11 cellular contexts compared by ENCODE assay signal in the genomic region with DNA sequence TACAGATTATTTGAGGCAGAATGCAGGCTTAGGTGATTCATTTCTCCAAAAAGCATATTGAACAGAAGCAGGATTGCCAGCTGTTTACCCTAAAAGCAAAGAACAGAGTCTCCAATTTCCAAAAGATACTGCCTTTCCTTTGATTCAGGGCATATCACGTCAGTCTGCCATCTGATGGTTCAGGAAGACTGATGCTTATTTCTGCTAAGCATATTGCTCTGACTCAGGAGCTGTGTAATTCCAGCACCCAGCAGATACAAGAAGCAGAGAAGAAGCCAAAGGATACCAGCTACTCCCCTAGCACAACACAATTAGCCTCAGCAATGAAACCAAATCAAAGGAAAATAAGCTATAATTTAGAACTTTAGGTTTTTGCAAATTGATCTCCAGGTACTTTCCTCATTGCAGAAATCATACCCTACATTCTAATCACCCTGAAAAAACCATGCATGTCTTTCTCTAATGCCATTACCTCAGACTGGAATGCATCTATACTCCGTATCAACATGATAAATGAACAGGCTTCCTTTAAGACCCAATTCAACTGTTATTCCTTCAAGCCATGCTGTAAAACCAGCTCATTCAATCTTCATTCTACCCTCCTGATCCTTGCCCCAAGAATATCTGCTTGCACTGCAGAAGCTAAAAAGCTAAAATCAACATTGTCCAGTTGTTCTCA. TPM values are rescaled to one million over a fixed set of nuclear protein-coding genes. Genes with fewer than 3 reads are reported as not detected.
DNase-seq lines count a peak whose midpoint lies in the region; ATAC-seq, FAIRE-seq and TF ChIP-seq lines count a peak whose summit lies in the region.
"Had no signal": no experiment of that assay in that cellular context is flagged by ENCODE, and none has a peak within 500 bp of the region (broad histone marks: within the 10 kb centered on the region; RNA-seq: fewer than 3 reads in every experiment).

No MANE protein-coding gene starts in this region.

- no peaks in the 10 kb centered on the region for H3K27me3 ChIP-seq in BLaER1 treated with 17β-estradiol and CSF1 and Interleukin-3, amounts not matched to agents 10 nM and 100 nM
- H3K27me3 ChIP-seq in GM12878 (replicated peaks in 1 of 2; ENCODE audit: control insufficient read depth in 2 of 2, insufficient read depth in 2 of 2, low read length in 1 of 2) (no peaks in the 10 kb centered on the region), BE2C (no peaks in the 10 kb centered on the region)

- H3K27ac ChIP-seq in BLaER1 treated with 17β-estradiol and CSF1 and Interleukin-3, amounts not matched to agents 10 nM and 100 nM, result peak overlapping the region in 8 of 11 experiments; percentile 2 to 43 (median 12); a peak in 10 of 22 replicates
- H3K27ac ChIP-seq in HEK293 (ENCODE audit: extremely low read depth, low read depth, low read length) (no peak overlapping the region), GM12878 (ENCODE audit: control insufficient read depth, insufficient read depth) (peak overlapping the region; percentile 35), mesodermal cell (ENCODE audit: low read depth, low read length, severe bottlenecking) (peak overlapping the region; percentile 56)

- peaks cover 4 to 100% (median 49%) of the 10 kb centered on the region in 11 experiments; a peak in 20 of 22 replicates for H4K20me1 ChIP-seq in BLaER1 treated with 17β-estradiol and CSF1 and Interleukin-3, amounts not matched to agents 10 nM and 100 nM
- no peaks in the 10 kb centered on the region for H4K20me1 ChIP-seq in GM12878 (ENCODE audit: control insufficient read depth, insufficient read depth)

- peaks cover 7 to 62% (median 29%) of the 10 kb centered on the region in 11 experiments; a peak in 19 of 22 replicates for H3K36me3 ChIP-seq in BLaER1 treated with 17β-estradiol and CSF1 and Interleukin-3, amounts not matched to agents 10 nM and 100 nM
- H3K36me3 ChIP-seq in HEK293 (ENCODE audit: control insufficient read depth in 2 of 2, insufficient read depth in 1 of 2, low read length in 2 of 2), result no peaks in the 10 kb centered on the region
- no peaks in the 10 kb centered on the region; a peak in 1 of 4 replicates for H3K36me3 ChIP-seq in GM12878 (ENCODE audit: control insufficient read depth in 2 of 2, insufficient read depth in 2 of 2, low read length in 1 of 2)
- H3K36me3 ChIP-seq in mesodermal cell (ENCODE audit: control insufficient read depth, insufficient read depth, low read length), result no peaks in the 10 kb centered on the region
- no peaks in the 10 kb centered on the region for H3K36me3 ChIP-seq in BE2C
- H3K36me3 ChIP-seq: HAP-1 had no signal

- peak overlapping the region in 7 of 11 experiments; percentile 8 to 45 (median 30); a peak in 11 of 22 replicates for H3K9ac ChIP-seq in BLaER1 treated with 17β-estradiol and CSF1 and Interleukin-3, amounts not matched to agents 10 nM and 100 nM
- no peak overlapping the region for H3K9ac ChIP-seq in GM12878 (ENCODE audit: control insufficient read depth, insufficient read depth, low read length)

- H3K9me3 ChIP-seq in BLaER1 treated with 17β-estradiol and CSF1 and Interleukin-3, amounts not matched to agents 10 nM and 100 nM (replicated peaks in 1 of 11), result peaks cover 0 to 14% (median 0%) of the 10 kb centered on the region in 11 experiments; a peak in 10 of 22 replicates
- no peaks in the 10 kb centered on the region for H3K9me3 ChIP-seq in HEK293 (ENCODE audit: control insufficient read depth, insufficient read depth, low read depth, low read length)
- H3K9me3 ChIP-seq in GM12878 (replicated peaks; ENCODE audit: control insufficient read depth, insufficient read depth, low read length), result no peaks in the 10 kb centered on the region
- no peaks in the 10 kb centered on the region for H3K9me3 ChIP-seq in mesodermal cell (ENCODE audit: control insufficient read depth, low read length)
- no peaks in the 10 kb centered on the region for H3K9me3 ChIP-seq in BE2C
- H3K9me3 ChIP-seq: HAP-1 had no signal

- RAD21 ChIA-PET in GM12878 (lab: Charles Lee; ENCODE audit: unreplicated experiment), result interaction anchor here (0.8 to 1.8 kb wide), 7 partner anchors 23 to 80 kb away, joined by 3 to 7 read pairs (median 5); no protein-coding TSS in a partner anchor

- no peak for FAIRE-seq in GM12878 (lab: Jason Lieb, UNC)

- POLR2A ChIA-PET in HEK293 (lab: Yijun Ruan, JAX), result interaction anchor here (0.5 kb wide), 1 partner anchor 45 kb away, joined by 3 read pairs; no protein-coding TSS in a partner anchor
- POLR2A ChIA-PET in GM12878 (lab: Charles Lee), result interaction anchor here (0.7 to 2.1 kb wide), 8 partner anchors 9 to 65 kb away, joined by 3 to 9 read pairs (median 3); no protein-coding TSS in a partner anchor

- no peak overlapping the region for H2AFZ ChIP-seq in GM12878 (ENCODE audit: control insufficient read depth, low read depth, low read length)

- in situ Hi-C loops in GM12878 (cut with MboI), result no loop called here

- DNase-seq in GM12878 (ENCODE audit: low read depth, low spot score), result no peak
- no peak for DNase-seq in BE2C
- no peak for DNase-seq in amniotic stem cell (lab: John Stamatoyannopoulos, UW)
- no peak for DNase-seq in NCI-H1417 treated with DMSO at 0.1 percent for 48 hours (lab: John Stamatoyannopoulos, UW)
- DNase-seq: NCI-H2029, posterior cingulate gyrus had no signal

- no peak for TF ChIP-seq EP300 in GM12878 (IDR thresholded peaks at IDR 0.05; ENCODE audit: borderline replicate concordance in 1 of 2, control insufficient read depth in 1 of 2, low read depth in 2 of 2, low read length in 2 of 2)

- 69% methylated on average over 2 of the region's 2 CpGs for WGBS in GM12878 (ENCODE audit: insufficient coverage, insufficient replicate concordance, low lambda C conversion rate, missing lambda C conversion rate)
- WGBS in mesodermal cell (ENCODE audit: insufficient coverage in 2 of 2), 2 experiments, result 93 to 100% methylated on average over 2 of the region's 2 CpGs

- no peak for TF ChIP-seq RAD21 in GM12878 (IDR thresholded peaks at IDR 0.05; ENCODE audit: insufficient read depth, low read depth, low read length)

- TF ChIP-seq CTCF in HEK293 (tag by site-specific recombination; IDR thresholded peaks at IDR 0.05) (no peak), GM12878 (IDR thresholded peaks at IDR 0.05 in 2 of 3, conservative IDR thresholded peaks at IDR 0.05 in 1 of 3; ENCODE audit: control insufficient read depth in 2 of 3, extremely low read depth in 1 of 3, insufficient read depth in 1 of 3, low read depth in 3 of 3, low read length in 3 of 3) (no peak), BE2C (IDR thresholded peaks at IDR 0.05; ENCODE audit: low read depth, low read length) (no peak)

- intact Hi-C loops in GM12878 (cut with micrococcal nuclease; ENCODE audit: unreplicated experiment), result no loop called here

- no peak overlapping the region; a peak in 1 of 20 replicates for H3K4me3 ChIP-seq in BLaER1 treated with 17β-estradiol and CSF1 and Interleukin-3, amounts not matched to agents 10 nM and 100 nM
- H3K4me3 ChIP-seq in HEK293 (ENCODE audit: low read depth, low read length) (no peak overlapping the region), GM12878 (peak overlapping the region; percentile 48; the same call in 1 of the 2 replicates), mesodermal cell (ENCODE audit: extremely low read depth, insufficient read depth, low read length, poor library complexity, severe bottlenecking) (no peak overlapping the region), BE2C (ENCODE audit: low read depth, low read length) (no peak overlapping the region)
- H3K4me3 ChIP-seq: HAP-1 had no signal

- BruUV-seq in GM12878 (replicated peaks; lab: Mats Ljungman, UMichigan), result no TSS peak

- CTCF ChIA-PET in HEK293 (lab: Yijun Ruan, JAX) (interaction anchor here (1.4 kb wide), 1 partner anchor 22 kb away, joined by 4 read pairs; no protein-coding TSS in a partner anchor), GM12878 (lab: Yijun Ruan, JAX) (interaction anchor here (0.7 to 1.7 kb wide), 10 partner anchors 9 to 79 kb away, joined by 3 to 12 read pairs (median 4); no protein-coding TSS in a partner anchor)

- no peak for TF ChIP-seq POLR2A in GM12878 (IDR thresholded peaks at IDR 0.05; ENCODE audit: low read depth, low read length)

- peaks cover 40 to 84% (median 75%) of the 10 kb centered on the region in 10 experiments for H3K4me1 ChIP-seq in BLaER1 treated with 17β-estradiol and CSF1 and Interleukin-3, amounts not matched to agents 10 nM and 100 nM
- H3K4me1 ChIP-seq in HEK293 (ENCODE audit: control insufficient read depth, insufficient read depth, low read length) (peaks cover 15% of the 10 kb centered on the region), GM12878 (ENCODE audit: control insufficient read depth, insufficient read depth, low read length) (peaks cover 35% of the 10 kb centered on the region), mesodermal cell (ENCODE audit: control insufficient read depth, insufficient read depth, low read length, poor library complexity, severe bottlenecking) (peaks cover 25% of the 10 kb centered on the region), BE2C (no peaks in the 10 kb centered on the region)

- ATAC-seq in GM12878 (peak; percentile 25), HG03460 (IDR thresholded peaks at IDR 0.05; ENCODE audit: unreplicated experiment) (no peak)

- H3K79me2 ChIP-seq in GM12878 (ENCODE audit: control insufficient read depth, insufficient read depth, low read length), result peaks cover 79% of the 10 kb centered on the region

- peak overlapping the region; percentile 39 to 73 (median 58) for H3K4me2 ChIP-seq in BLaER1 treated with 17β-estradiol and CSF1 and Interleukin-3, amounts not matched to agents 10 nM and 100 nM
- peak overlapping the region; percentile 61 for H3K4me2 ChIP-seq in GM12878 (ENCODE audit: control insufficient read depth, insufficient read depth)

- SMC1A ChIA-PET in GM12878 (lab: Charles Lee; ENCODE audit: uncharacterized antibody, unreplicated experiment), result interaction anchor here (0.7 to 4.5 kb wide), 16 partner anchors 9 to 101 kb away, joined by 3 to 31 read pairs (median 4); no protein-coding TSS in a partner anchor

RNA-seq across cellular contexts. Expression of a gene that starts 55.1 kb away (rescaled TPM):
- total RNA-seq in GM12878 (2013; cell fraction: nucleolus; rRNA removed), result 143 TPM in 2 replicates
- 51.1 and 60.9 TPM in 2 replicates for total RNA-seq in GM12878 (2014; rRNA removed)
- 58.4 and 59.1 TPM in 2 replicates for total RNA-seq in GM12878 (2014; rRNA removed; fragmentation: Illumina TruSeq; extraction: Trizol)
- total RNA-seq in GM12878 (2021), result 50.3 and 51.4 TPM in 2 replicates
- 24.0 TPM for polyA plus RNA-seq in GM12878 (2011; ENCODE audit: low read depth)
- polyA plus RNA-seq in GM12878 (2011; rRNA removed), result 31.2 and 40.8 TPM in 2 replicates
- 17.5 and 17.8 TPM in 2 replicates for polyA plus RNA-seq in GM12878 (2011; cell fraction: cytosol; rRNA removed)
- polyA plus RNA-seq in GM12878 (2011; cell fraction: nucleus; rRNA removed), result 23.9 and 24.0 TPM in 2 replicates
- polyA plus RNA-seq in GM12878 (2012), result 41.1 and 45.6 TPM in 2 replicates
- polyA plus RNA-seq in GM12878 (2014; fragmentation: Illumina TruSeq; extraction: Trizol), result 63.0 and 76.7 TPM in 2 replicates
- polyA plus RNA-seq in GM12878 (2014; fragmentation: Nextera tagmentation; extraction: Ambion mirVana), result 10 to 100 TPM; 48.7 to 50.3 TPM
- polyA plus RNA-seq in GM12878 (2014; rRNA removed), result 35.8 and 40.1 TPM in 2 replicates
- 10 to 100 TPM; 70.4 to 73.2 TPM for polyA plus RNA-seq in GM12878 (2016; fragmentation: Nextera tagmentation; extraction: Ambion mirVana)
- polyA minus RNA-seq in GM12878 (2011; rRNA and poly(A)+ RNA removed), result 26.3 and 27.4 TPM in 2 replicates
- 12.3 and 13.4 TPM in 2 replicates for polyA minus RNA-seq in GM12878 (2011; cell fraction: cytosol; rRNA and poly(A)+ RNA removed)
- polyA minus RNA-seq in GM12878 (2011; cell fraction: nucleus; rRNA and poly(A)+ RNA removed), result 24.5 and 29.0 TPM in 2 replicates
- polyA plus RNA-seq in mesodermal cell (2013, experiment 1 of 2), result 47.6 TPM
- polyA plus RNA-seq in mesodermal cell (2013, experiment 2 of 2), result 52.8 TPM
- 22.0 TPM for polyA plus RNA-seq in BE2C (2012; ENCODE audit: insufficient read depth, insufficient read length, low read depth)
